Comparison of ENCODE assay signal across 12 cellular contexts in the genomic region with DNA sequence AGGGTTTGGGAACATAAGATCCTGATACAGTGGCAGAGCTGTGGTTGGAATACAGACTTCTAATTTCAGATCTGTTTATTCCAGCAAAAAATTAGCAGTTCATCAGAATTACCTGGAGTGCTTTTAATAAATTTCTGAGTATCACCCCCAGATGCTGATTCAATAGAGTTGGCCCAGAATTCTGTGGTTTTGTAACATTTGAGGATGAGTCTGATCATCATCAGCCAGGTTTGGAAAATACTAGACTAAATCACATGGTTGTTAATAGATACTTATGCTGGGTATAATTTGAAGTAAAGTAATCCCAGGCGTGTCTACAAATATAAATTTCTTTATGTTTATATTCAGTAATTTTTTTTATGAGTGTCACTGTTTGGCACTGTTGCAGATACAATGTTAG. TPM values are rescaled to one million over a fixed set of nuclear protein-coding genes. Genes with fewer than 3 reads are reported as not detected.
DNase-seq lines count a peak whose midpoint lies in the region; TF ChIP-seq lines count a peak whose summit lies in the region.
"Had no signal": no experiment of that assay in that cellular context is flagged by ENCODE, and none has a peak within 500 bp of the region (broad histone marks: within the 10 kb centered on the region; RNA-seq: fewer than 3 reads in every experiment).

No MANE protein-coding gene starts in this region.

- H3K27me3 Mint-ChIP-seq in activated T-helper 2 cell treated with anti-CD3 and anti-CD28 coated beads, Interferon-gamma antibody, Interleukin-2, Interleukin-4, amounts not matched to agents 10 μg/mL and 5 μg/mL and 100 μg/mL, durations not matched to agents 14 hours and 24 hours and 36 hours (ENCODE audit: low read depth) = no peaks in the 10 kb centered on the region
- H3K27me3 Mint-ChIP-seq in glutamatergic neuron (ENCODE audit: unreplicated experiment) (peaks cover 10% of the 10 kb centered on the region), osteocyte (ENCODE audit: unreplicated experiment) (no peaks in the 10 kb centered on the region)
- H3K27me3 Mint-ChIP-seq: CD4-positive, alpha-beta T cell had no signal

- peak overlapping the region; percentile 10 for H3K27ac Mint-ChIP-seq in activated T-helper 2 cell treated with anti-CD3 and anti-CD28 coated beads, Interferon-gamma antibody, Interleukin-2, Interleukin-4, amounts not matched to agents 10 μg/mL and 5 μg/mL and 100 μg/mL, durations not matched to agents 14 hours and 24 hours and 36 hours
- H3K27ac Mint-ChIP-seq in glutamatergic neuron (ENCODE audit: unreplicated experiment) (peak overlapping the region; percentile 98), osteocyte (ENCODE audit: unreplicated experiment) (peak overlapping the region; percentile 9)
- H3K27ac Mint-ChIP-seq: CD4-positive, alpha-beta T cell; H9 had no signal

- H3K9me3 Mint-ChIP-seq in activated T-helper 2 cell treated with anti-CD3 and anti-CD28 coated beads, Interferon-gamma antibody, Interleukin-2, Interleukin-4, amounts not matched to agents 10 μg/mL and 5 μg/mL and 100 μg/mL, durations not matched to agents 14 hours and 24 hours and 36 hours = no peaks in the 10 kb centered on the region
- H3K9me3 Mint-ChIP-seq in glutamatergic neuron (ENCODE audit: unreplicated experiment) = peaks cover 15% of the 10 kb centered on the region
- no peaks in the 10 kb centered on the region for H3K9me3 Mint-ChIP-seq in osteocyte (ENCODE audit: unreplicated experiment)
- H3K9me3 Mint-ChIP-seq: CD4-positive, alpha-beta T cell; H9 had no signal

- peaks cover 34% of the 10 kb centered on the region for H3K36me3 Mint-ChIP-seq in activated T-helper 2 cell treated with anti-CD3 and anti-CD28 coated beads, Interferon-gamma antibody, Interleukin-2, Interleukin-4, amounts not matched to agents 10 μg/mL and 5 μg/mL and 100 μg/mL, durations not matched to agents 14 hours and 24 hours and 36 hours (ENCODE audit: low read depth)
- H3K36me3 Mint-ChIP-seq in glutamatergic neuron (ENCODE audit: unreplicated experiment) (peaks cover 5% of the 10 kb centered on the region), osteocyte (ENCODE audit: unreplicated experiment) (peaks cover 21% of the 10 kb centered on the region)

- peaks cover 31% of the 10 kb centered on the region for H3K4me1 Mint-ChIP-seq in activated T-helper 2 cell treated with anti-CD3 and anti-CD28 coated beads, Interferon-gamma antibody, Interleukin-2, Interleukin-4, amounts not matched to agents 10 μg/mL and 5 μg/mL and 100 μg/mL, durations not matched to agents 14 hours and 24 hours and 36 hours (ENCODE audit: low read depth)
- H3K4me1 Mint-ChIP-seq in glutamatergic neuron (ENCODE audit: low read depth, unreplicated experiment) (peaks cover 27% of the 10 kb centered on the region), osteocyte (ENCODE audit: unreplicated experiment) (peaks cover 3% of the 10 kb centered on the region)

- no peak overlapping the region for H3K4me3 Mint-ChIP-seq in activated T-helper 2 cell treated with anti-CD3 and anti-CD28 coated beads, Interferon-gamma antibody, Interleukin-2, Interleukin-4, amounts not matched to agents 10 μg/mL and 5 μg/mL and 100 μg/mL, durations not matched to agents 14 hours and 24 hours and 36 hours (ENCODE audit: low read depth)
- H3K4me3 Mint-ChIP-seq in glutamatergic neuron (ENCODE audit: unreplicated experiment) = peak overlapping the region; percentile 70
- H3K4me3 Mint-ChIP-seq in osteocyte (ENCODE audit: unreplicated experiment) = no peak overlapping the region
- H3K4me3 Mint-ChIP-seq: CD4-positive, alpha-beta T cell; H9 had no signal

- no peak for DNase-seq in activated T-helper 2 cell treated with anti-CD3 and anti-CD28 coated beads, Interferon-gamma antibody, Interleukin-2, Interleukin-4, amounts not matched to agents 10 μg/mL and 5 μg/mL and 100 μg/mL, durations not matched to agents 14 hours and 24 hours and 36 hours (ENCODE audit: low spot score)
- DNase-seq in choroid plexus epithelial cell (ENCODE audit: low read depth) = peak; percentile 11
- no peak for DNase-seq in glutamatergic neuron
- no peak for DNase-seq in osteocyte (ENCODE audit: extremely low spot score, unreplicated experiment)
- DNase-seq in NCI-H187 (lab: John Stamatoyannopoulos, UW) = no peak
- no peak for DNase-seq in LoVo (ENCODE audit: low spot score)
- DNase-seq in stimulated activated CD4-positive, alpha-beta T cell treated with anti-CD3 and anti-CD28 coated beads, Interleukin-2, amount 100 ng/mL, for 48 hours = no peak
- DNase-seq: AML-193; Caco-2; CD4-positive, alpha-beta T cell; H9 had no signal

- H3K4me3 ChIP-seq in choroid plexus epithelial cell (ENCODE audit: low read depth, low read length) = no peak overlapping the region
- H3K4me3 ChIP-seq: A549 had no signal

- intact Hi-C loops in activated T-helper 2 cell treated with anti-CD3 and anti-CD28 coated beads, Interferon-gamma antibody, Interleukin-2, Interleukin-4, amounts not matched to agents 10 μg/mL and 5 μg/mL and 100 μg/mL, durations not matched to agents 14 hours and 24 hours and 36 hours (cut with micrococcal nuclease) = no loop called here

- TF ChIP-seq CTCF in choroid plexus epithelial cell (conservative IDR thresholded peaks at IDR 0.05; ENCODE audit: low read depth, low read length) (no peak), glutamatergic neuron (IDR thresholded peaks at IDR 0.05; ENCODE audit: partially characterized antibody, unreplicated experiment) (no peak), osteocyte (IDR thresholded peaks at IDR 0.05) (no peak)

RNA-seq across cellular contexts. Expression of gene USPL1, which starts 4.8 kb away (rescaled TPM):
- total RNA-seq in activated T-helper 2 cell treated with anti-CD3 and anti-CD28 coated beads, Interferon-gamma antibody, Interleukin-2, Interleukin-4, amounts not matched to agents 10 μg/mL and 5 μg/mL and 100 μg/mL, durations not matched to agents 14 hours and 24 hours and 36 hours = 14.0 and 14.3 TPM in 2 replicates
- total RNA-seq in glutamatergic neuron (ENCODE audit: unreplicated experiment) (101 TPM), osteocyte (11.9 TPM in 2 replicates)

Comparison
In these comparisons a context has a peak if more than half of its experiments do, and no peak if none do; other contexts are left out.
1. H3K27ac Mint-ChIP-seq: peak in every context shown above with its lines; median percentile 98 in glutamatergic neuron; 10 in activated T-helper 2 cell treated with anti-CD3 and anti-CD28 coated beads, Interferon-gamma antibody, Interleukin-2, Interleukin-4, amounts not matched to agents 10 μg/mL and 5 μg/mL and 100 μg/mL, durations not matched to agents 14 hours and 24 hours and 36 hours; 9 in osteocyte.